ENCODE assay signal across 8 cellular contexts in the genomic region with DNA sequence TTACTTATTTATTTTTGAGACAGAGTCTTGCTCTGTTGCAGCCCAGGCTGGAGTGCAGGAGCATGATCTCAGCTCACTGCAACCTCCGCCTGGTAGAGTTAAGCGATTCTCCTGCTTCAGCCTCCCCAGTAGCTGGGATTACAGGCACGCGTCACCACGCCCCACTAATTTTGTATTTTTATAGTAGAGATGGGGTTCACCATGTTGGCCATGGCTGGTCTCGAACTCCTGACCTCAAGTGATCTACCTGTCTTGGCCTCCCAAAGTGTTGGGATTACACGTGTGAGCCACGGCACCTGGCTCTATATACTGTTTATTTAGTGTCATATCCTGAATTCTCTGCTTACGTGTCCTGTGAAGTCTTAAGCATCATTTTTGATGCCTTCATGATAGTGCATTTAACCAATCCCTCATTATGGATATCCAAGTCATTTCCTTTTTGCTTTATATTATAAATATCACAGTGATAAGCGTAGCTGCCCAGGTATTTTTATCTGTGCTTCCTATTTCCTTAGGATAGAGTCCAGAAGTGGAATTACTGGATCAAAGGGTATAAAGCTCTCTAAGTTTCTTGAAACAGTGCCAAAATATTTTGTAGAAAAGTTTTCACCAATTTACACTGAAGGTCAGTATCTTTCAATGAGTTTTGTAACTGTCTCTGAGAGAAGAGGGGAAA. TPM values are rescaled to one million over a fixed set of nuclear protein-coding genes. Genes with fewer than 3 reads are reported as not detected.
DNase-seq lines count a peak whose midpoint lies in the region; ATAC-seq, FAIRE-seq and TF ChIP-seq lines count a peak whose summit lies in the region.

No MANE protein-coding gene starts in this region.

- peak overlapping the region; percentile 94 for H3K27ac Mint-ChIP-seq in chondrocyte (ENCODE audit: unreplicated experiment)

- no peak overlapping the region for H3K23ac ChIP-seq in IMR-90 (ENCODE audit: low read depth, low read length)

- H3K9me3 Mint-ChIP-seq in chondrocyte (ENCODE audit: low read depth), result no peaks in the 10 kb centered on the region

- peak overlapping the region; percentile 28 for H4K5ac ChIP-seq in IMR-90 (ENCODE audit: low read depth, low read length)

- H4K8ac ChIP-seq in IMR-90 (ENCODE audit: low read depth in 2 of 2, low read length in 2 of 2), result peak overlapping the region; percentile 81 to 96; a peak in 3 of 4 replicates

- H3K14ac ChIP-seq in IMR-90 (replicated peaks; ENCODE audit: low read depth, low read length), result peak overlapping the region; percentile 91

- dilution Hi-C loops in IMR-90 (cut with HindIII; ENCODE audit: low sequenced_read_pairs, unreplicated experiment), result no loop called here

- intact Hi-C loops in IMR-90 (cut with micrococcal nuclease), result loop anchor here (1.0 kb wide), 1 partner anchor 32 kb away; no protein-coding TSS in a partner anchor

- H2AK5ac ChIP-seq in IMR-90 (ENCODE audit: low read depth, low read length), result peak overlapping the region; percentile 88; the same call in 1 of the 2 replicates

- TF ChIP-seq POLR2A in A549 (IDR thresholded peaks at IDR 0.05; ENCODE audit: low read length) (no peak), IMR-90 (IDR thresholded peaks at IDR 0.05; ENCODE audit: low read depth, low read length) (no peak)

- no peak for TF ChIP-seq EP300 in A549 (IDR thresholded peaks at IDR 0.05)

- BruUV-seq in IMR-90 (replicated peaks; lab: Mats Ljungman, UMichigan), result no TSS peak

- H3K4me1 Mint-ChIP-seq in chondrocyte (ENCODE audit: low read depth), result peaks cover 29% of the 10 kb centered on the region

- CTCF ChIA-PET in A549 (lab: Yijun Ruan, JAX), result interaction anchor here (1.1 to 2.1 kb wide), 2 partner anchors 10 to 44 kb away, joined by 4 to 5 read pairs; no protein-coding TSS in a partner anchor
- CTCF ChIA-PET in IMR-90 (lab: Yijun Ruan, JAX), result no interaction called here

- H3K4me3 Mint-ChIP-seq in chondrocyte (ENCODE audit: unreplicated experiment), result peak overlapping the region; percentile 91

- H2BK15ac ChIP-seq in IMR-90 (ENCODE audit: low read depth, low read length), result peak overlapping the region; percentile 90; the same call in 2 of the 3 replicates

- peak overlapping the region; percentile 90; the same call in 1 of the 2 replicates for H2BK20ac ChIP-seq in IMR-90 (ENCODE audit: low read depth, low read length)

- peak overlapping the region; percentile 92 for H2AFZ ChIP-seq in IMR-90 (replicated peaks; ENCODE audit: low read length, poor library complexity)

- no peak for TF ChIP-seq RAD21 in A549 (conservative IDR thresholded peaks at IDR 0.05 in 1 of 2, IDR thresholded peaks at IDR 0.05 in 1 of 2)
- no peak for TF ChIP-seq RAD21 in IMR-90 (IDR thresholded peaks at IDR 0.05; ENCODE audit: low read length)

- H3K36me3 Mint-ChIP-seq in chondrocyte (ENCODE audit: low read depth), result peaks cover 2% of the 10 kb centered on the region

- peak overlapping the region; percentile 91; the same call in 2 of the 3 replicates for H3K4me3 ChIP-seq in A549
- H3K4me3 ChIP-seq in IMR-90 (ENCODE audit: insufficient read depth, low read depth, low read length), result 0 out of 2 replicates have a peak overlapping the region, but pooled peaks have one; percentile 18
- H3K4me3 ChIP-seq in mucosa of stomach (ENCODE audit: low read length), result peak overlapping the region; percentile 10

- ATAC-seq in A549 (no peak), IMR-90 (ENCODE audit: low read depth) (no peak), HG02852 (IDR thresholded peaks at IDR 0.05; ENCODE audit: unreplicated experiment) (no peak)

- H4K20me1 ChIP-seq in IMR-90 (ENCODE audit: insufficient read depth, low read length), result no peaks in the 10 kb centered on the region; the same call in none of the 2 replicates

- H3K4me2 ChIP-seq in A549 (peak overlapping the region; percentile 94), IMR-90 (ENCODE audit: low read depth, low read length) (peak overlapping the region; percentile 74)

- no peak for TF ChIP-seq CTCF in A549 (IDR thresholded peaks at IDR 0.05)
- TF ChIP-seq CTCF in IMR-90 (conservative IDR thresholded peaks at IDR 0.05; ENCODE audit: low read depth, low read length), result no peak
- TF ChIP-seq CTCF in chondrocyte (IDR thresholded peaks at IDR 0.05), result no peak
- TF ChIP-seq CTCF in GM20000 (IDR thresholded peaks at IDR 0.05; ENCODE audit: extremely low read depth, missing control alignments), result no peak

- H3K27me3 Mint-ChIP-seq in chondrocyte (ENCODE audit: low read depth), result no peaks in the 10 kb centered on the region

- DNase-seq in A549 (ENCODE audit: low read depth in 1 of 2, low spot score in 1 of 2) (no peak), IMR-90 (no peak), chondrocyte (ENCODE audit: low spot score) (peak; percentile 26), GM20000 (ENCODE audit: low spot score) (no peak), AG20443 (ENCODE audit: low spot score) (no peak), NCI-H2196 (lab: John Stamatoyannopoulos, UW; ENCODE audit: unreplicated experiment) (no peak)

- peak overlapping the region; percentile 48 to 95; a peak in 5 of 6 replicates for H3K27ac ChIP-seq in A549
- H3K27ac ChIP-seq in IMR-90 (ENCODE audit: insufficient read depth, low read length), result peak overlapping the region; percentile 67

- no peak for FAIRE-seq in A549 (lab: Jason Lieb, UNC)

- no peaks in the 10 kb centered on the region for H3K9me3 ChIP-seq in A549
- H3K9me3 ChIP-seq in IMR-90 (ENCODE audit: control insufficient read depth, insufficient read depth, low read length), result no peaks in the 10 kb centered on the region
- H3K9me3 ChIP-seq in mucosa of stomach (ENCODE audit: control insufficient read depth, low read length), result no peaks in the 10 kb centered on the region

- H3K79me1 ChIP-seq in IMR-90 (ENCODE audit: low read depth in 1 of 2, low read length in 2 of 2), result peaks cover 21 to 52% of the 10 kb centered on the region in 2 experiments

- peak overlapping the region; percentile 87 for H2BK120ac ChIP-seq in IMR-90 (ENCODE audit: low read depth, low read length)

- 85% methylated on average over 10 of the region's 10 CpGs for WGBS in A549 (ENCODE audit: missing lambda C conversion rate)
- WGBS in IMR-90 (ENCODE audit: extremely low coverage in 2 of 2, insufficient read length in 1 of 2), 2 experiments, result 54% methylated on average over 2 of the region's 10 CpGs; no CpG with 5 or more reads in 1 of the 2 experiments

- in situ Hi-C loops in IMR-90 (cut with MboI; ENCODE audit: low sequenced_read_pairs), result no loop called here

- peak overlapping the region; percentile 89 for H3K4ac ChIP-seq in IMR-90 (ENCODE audit: low read depth, low read length)

- peak overlapping the region; percentile 74 for H3K18ac ChIP-seq in IMR-90 (ENCODE audit: low read depth, low read length)

- H3K4me1 ChIP-seq in A549, result peaks cover 13% of the 10 kb centered on the region
- peaks cover 13% of the 10 kb centered on the region for H3K4me1 ChIP-seq in IMR-90 (ENCODE audit: control insufficient read depth, insufficient read depth, low read length)
- peaks cover 46% of the 10 kb centered on the region for H3K4me1 ChIP-seq in mucosa of stomach (ENCODE audit: control insufficient read depth, insufficient read depth, low read length)

- H3K27me3 ChIP-seq in IMR-90 (ENCODE audit: control insufficient read depth, insufficient read depth, low read length), result no peaks in the 10 kb centered on the region
- H3K27me3 ChIP-seq in mucosa of stomach (ENCODE audit: control insufficient read depth, insufficient read depth, low read length), result no peaks in the 10 kb centered on the region

- H3K36me3 ChIP-seq in IMR-90 (ENCODE audit: control insufficient read depth, insufficient read depth, low read length), result peaks cover 10% of the 10 kb centered on the region
- H3K36me3 ChIP-seq in mucosa of stomach (ENCODE audit: control insufficient read depth, insufficient read depth, low read length), result no peaks in the 10 kb centered on the region

- peak overlapping the region; percentile 59 for H3K9ac ChIP-seq in IMR-90 (ENCODE audit: low read depth, low read length)
- peak overlapping the region; percentile 47 for H3K9ac ChIP-seq in mucosa of stomach (ENCODE audit: low read length)

- H3K9me1 ChIP-seq in IMR-90 (ENCODE audit: insufficient read depth, low read length), result peaks cover 15% of the 10 kb centered on the region

- H4K91ac ChIP-seq in IMR-90 (ENCODE audit: insufficient read depth, low read depth, low read length), result peak overlapping the region; percentile 86; the same call in 1 of the 2 replicates

- peak overlapping the region; percentile 88 for H2BK5ac ChIP-seq in IMR-90 (ENCODE audit: low read depth, low read length, poor library complexity, severe bottlenecking)

- H3K56ac ChIP-seq in IMR-90 (ENCODE audit: extremely low read depth, insufficient read depth, low read length), result no peak overlapping the region

- peak overlapping the region; percentile 21 for H2AK9ac ChIP-seq in IMR-90 (replicated peaks; ENCODE audit: low read depth, low read length, poor library complexity)

- POLR2A ChIA-PET in A549 (lab: Yijun Ruan, JAX) (interaction anchor here (0.6 kb wide), 1 partner anchor 39 kb away, joined by 8 read pairs; no protein-coding TSS in a partner anchor), IMR-90 (lab: Charles Lee; ENCODE audit: unreplicated experiment) (interaction anchor here (0.6 to 1.6 kb wide), 3 partner anchors 22 to 1444 kb away, joined by 3 read pairs; no protein-coding TSS in a partner anchor)

RNA-seq across cellular contexts. Expression of gene SIDT2, which starts 0.9 kb away (rescaled TPM):
- polyA plus RNA-seq in A549 (2011; rRNA removed), result 8.5 and 15.4 TPM in 2 replicates
- 10.2 and 10.7 TPM in 2 replicates for polyA plus RNA-seq in A549 (2012; cell fraction: cytosol; rRNA removed)
- 28.6 and 37.9 TPM in 2 replicates for polyA plus RNA-seq in A549 (2012; cell fraction: nucleus; rRNA removed)
- polyA plus RNA-seq in A549 (2017; fragmentation: RNase III; extraction: RNeasy Plus Mini Kit Qiagen cat#74134 plus additional on column Dnase treatment), result 5.5 to 6.4 TPM (median 5.9 TPM) in 3 replicates
- 25.7 and 34.3 TPM in 2 replicates for polyA minus RNA-seq in A549 (2011; rRNA and poly(A)+ RNA removed)
- 6.7 and 7.3 TPM in 2 replicates for total RNA-seq in IMR-90 (2012; rRNA removed)
- polyA plus RNA-seq in IMR-90 (2012; rRNA removed), result 29.7 and 30.3 TPM in 2 replicates
- 13.2 and 30.9 TPM in 2 replicates for polyA plus RNA-seq in IMR-90 (2012; cell fraction: cytosol; rRNA removed)
- polyA plus RNA-seq in IMR-90 (2012; cell fraction: nucleus; rRNA removed; ENCODE audit: low replicate concordance), result 68.9 and 117 TPM in 2 replicates
- 32.4 to 42.5 TPM (median 38.8 TPM) in 3 replicates for total RNA-seq in chondrocyte

RNA-seq across cellular contexts. Expression of gene TAGLN, which starts 21.5 kb away (rescaled TPM):
- polyA plus RNA-seq in A549 (2011; rRNA removed), result 34.2 and 43.2 TPM in 2 replicates
- 104 and 153 TPM in 2 replicates for polyA plus RNA-seq in A549 (2012; cell fraction: cytosol; rRNA removed)
- 153 and 173 TPM in 2 replicates for polyA plus RNA-seq in A549 (2012; cell fraction: nucleus; rRNA removed)
- polyA plus RNA-seq in A549 (2017; fragmentation: RNase III; extraction: RNeasy Plus Mini Kit Qiagen cat#74134 plus additional on column Dnase treatment), result 257 to 296 TPM (median 287 TPM) in 3 replicates
- polyA minus RNA-seq in A549 (2011; rRNA and poly(A)+ RNA removed), result 16.0 and 24.1 TPM in 2 replicates
- 1,558 and 2,558 TPM in 2 replicates for total RNA-seq in IMR-90 (2012; rRNA removed)
- 3,760 and 3,780 TPM in 2 replicates for polyA plus RNA-seq in IMR-90 (2012; rRNA removed)
- polyA plus RNA-seq in IMR-90 (2012; cell fraction: cytosol; rRNA removed), result 3,517 and 4,395 TPM in 2 replicates
- 1,556 and 1,814 TPM in 2 replicates for polyA plus RNA-seq in IMR-90 (2012; cell fraction: nucleus; rRNA removed; ENCODE audit: low replicate concordance)
- 854 to 4,666 TPM (median 4,556 TPM) in 3 replicates for total RNA-seq in chondrocyte

RNA-seq across cellular contexts. Expression of gene PAFAH1B2, which starts 33.6 kb away (rescaled TPM):
- polyA plus RNA-seq in A549 (2011; rRNA removed), result 47.8 and 55.3 TPM in 2 replicates
- polyA plus RNA-seq in A549 (2012; cell fraction: cytosol; rRNA removed), result 15.0 and 15.1 TPM in 2 replicates
- 9.5 and 10.2 TPM in 2 replicates for polyA plus RNA-seq in A549 (2012; cell fraction: nucleus; rRNA removed)
- 32.2 to 33.9 TPM (median 32.9 TPM) in 3 replicates for polyA plus RNA-seq in A549 (2017; fragmentation: RNase III; extraction: RNeasy Plus Mini Kit Qiagen cat#74134 plus additional on column Dnase treatment)
- 134 and 169 TPM in 2 replicates for polyA minus RNA-seq in A549 (2011; rRNA and poly(A)+ RNA removed)
- total RNA-seq in IMR-90 (2012; rRNA removed), result 213 and 280 TPM in 2 replicates
- 24.2 and 29.8 TPM in 2 replicates for polyA plus RNA-seq in IMR-90 (2012; rRNA removed)
- 10.3 and 25.1 TPM in 2 replicates for polyA plus RNA-seq in IMR-90 (2012; cell fraction: cytosol; rRNA removed)
- polyA plus RNA-seq in IMR-90 (2012; cell fraction: nucleus; rRNA removed; ENCODE audit: low replicate concordance), result 7.3 and 18.9 TPM in 2 replicates
- 85.4 to 98.0 TPM (median 90.5 TPM) in 3 replicates for total RNA-seq in chondrocyte

RNA-seq across cellular contexts. Expression of gene PCSK7, which starts 54.2 kb away (rescaled TPM):
- polyA plus RNA-seq in A549 (2011; rRNA removed) (9.8 and 12.8 TPM in 2 replicates), A549 (2017; fragmentation: RNase III; extraction: RNeasy Plus Mini Kit Qiagen cat#74134 plus additional on column Dnase treatment) (17.8 to 20.1 TPM (median 19.6 TPM) in 3 replicates), IMR-90 (2012; rRNA removed) (48.4 and 54.3 TPM in 2 replicates)
- 19.0 and 21.8 TPM in 2 replicates for polyA plus RNA-seq in A549 (2012; cell fraction: cytosol; rRNA removed)
- polyA plus RNA-seq in A549 (2012; cell fraction: nucleus; rRNA removed), result 55.7 and 65.6 TPM in 2 replicates
- polyA minus RNA-seq in A549 (2011; rRNA and poly(A)+ RNA removed), result 14.9 and 17.8 TPM in 2 replicates
- total RNA-seq in IMR-90 (2012; rRNA removed) (35.8 and 36.7 TPM in 2 replicates), chondrocyte (42.8 to 71.0 TPM (median 43.0 TPM) in 3 replicates)
- 30.1 and 48.3 TPM in 2 replicates for polyA plus RNA-seq in IMR-90 (2012; cell fraction: cytosol; rRNA removed)
- 117 and 148 TPM in 2 replicates for polyA plus RNA-seq in IMR-90 (2012; cell fraction: nucleus; rRNA removed; ENCODE audit: low replicate concordance)

RNA-seq across cellular contexts. Expression of gene RNF214, which starts 54.8 kb away (rescaled TPM):
- polyA plus RNA-seq in A549 (2011; rRNA removed), result 14.0 and 15.9 TPM in 2 replicates
- polyA plus RNA-seq in A549 (2012; cell fraction: cytosol; rRNA removed), result 11.4 and 11.6 TPM in 2 replicates
- polyA plus RNA-seq in A549 (2012; cell fraction: nucleus; rRNA removed), result 14.1 and 16.2 TPM in 2 replicates
- 10.6 to 11.6 TPM (median 11.0 TPM) in 3 replicates for polyA plus RNA-seq in A549 (2017; fragmentation: RNase III; extraction: RNeasy Plus Mini Kit Qiagen cat#74134 plus additional on column Dnase treatment)
- polyA minus RNA-seq in A549 (2011; rRNA and poly(A)+ RNA removed), result 36.7 and 40.3 TPM in 2 replicates
- total RNA-seq in IMR-90 (2012; rRNA removed), result 7.5 and 7.9 TPM in 2 replicates
- polyA plus RNA-seq in IMR-90 (2012; rRNA removed), result 14.8 and 16.1 TPM in 2 replicates
- 5.5 and 11.0 TPM in 2 replicates for polyA plus RNA-seq in IMR-90 (2012; cell fraction: cytosol; rRNA removed)
- 18.9 and 25.0 TPM in 2 replicates for polyA plus RNA-seq in IMR-90 (2012; cell fraction: nucleus; rRNA removed; ENCODE audit: low replicate concordance)
- total RNA-seq in chondrocyte, result 21.8 to 26.1 TPM (median 24.7 TPM) in 3 replicates

Comparison
In these comparisons a context has a peak if more than half of its experiments do, and no peak if none do; other contexts are left out.
1. H3K4me3 ChIP-seq: peak in every context shown above with its lines; median percentile 91 in A549; 18 in IMR-90; 10 in mucosa of stomach.